ENCODE assay signal across 17 cellular contexts in the genomic region with DNA sequence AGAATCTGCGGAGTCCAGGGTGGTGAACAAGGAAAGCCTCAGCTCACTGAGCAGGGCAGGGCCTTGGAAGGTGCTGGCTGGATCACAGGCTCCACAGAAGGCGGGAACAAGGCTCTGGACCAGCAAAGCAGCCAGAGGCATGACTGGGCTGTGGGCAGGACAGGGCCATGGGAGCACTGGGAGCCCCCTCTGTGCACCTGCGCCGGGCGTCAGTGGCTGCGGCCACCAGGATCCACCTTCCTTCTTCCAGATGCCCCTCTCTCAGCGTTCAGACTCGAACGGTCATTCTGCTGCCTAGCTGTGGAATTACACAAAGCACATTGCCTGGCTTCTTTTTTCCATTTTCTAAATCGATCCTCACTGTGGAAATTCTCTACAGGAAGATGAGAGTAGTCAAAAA.
DNase-seq lines count a peak whose midpoint lies in the region; ATAC-seq and TF ChIP-seq lines count a peak whose summit lies in the region.
"Had no signal": no experiment of that assay in that cellular context is flagged by ENCODE, and none has a peak within 500 bp of the region (broad histone marks: within the 10 kb centered on the region; RNA-seq: fewer than 3 reads in every experiment).

No MANE protein-coding gene starts in this region.

- 71 to 93% methylated on average over 1 to 8 of the region's 10 CpGs for WGBS in gastroesophageal sphincter (ENCODE audit: low coverage in 1 of 2), 2 donors
- WGBS in upper lobe of left lung, 2 donors = 85 to 91% methylated on average over 10 of the region's 10 CpGs

- no peak for TF ChIP-seq EP300 in gastroesophageal sphincter (IDR thresholded peaks at IDR 0.05)
- no peak for TF ChIP-seq EP300 in upper lobe of left lung (IDR thresholded peaks at IDR 0.05)

- no peaks in the 10 kb centered on the region for H3K4me1 ChIP-seq in left ventricle myocardium inferior
- no peaks in the 10 kb centered on the region for H3K4me1 ChIP-seq in gastroesophageal sphincter
- no peaks in the 10 kb centered on the region for H3K4me1 ChIP-seq in lower lobe of right lung
- H3K4me1 ChIP-seq in upper lobe of left lung = peaks cover 4 to 6% (median 5%) of the 10 kb centered on the region in 4 donors

- ATAC-seq in Right ventricle myocardium inferior (no peak), gastroesophageal sphincter (no peak), lower lobe of right lung (no peak), upper lobe of left lung (ENCODE audit: low FRiP score in 2 of 2) (no peak), HG02870 (IDR thresholded peaks at IDR 0.05; ENCODE audit: unreplicated experiment) (no peak)

- H3K4me3 ChIP-seq in left ventricle myocardium inferior = no peak overlapping the region
- H3K4me3 ChIP-seq in gastroesophageal sphincter = no peak overlapping the region
- H3K4me3 ChIP-seq in lower lobe of right lung = no peak overlapping the region
- H3K4me3 ChIP-seq in upper lobe of left lung = no peak overlapping the region
- H3K4me3 ChIP-seq: GM23248 had no signal

- H3K27me3 ChIP-seq in left ventricle myocardium inferior (ENCODE audit: low read depth) = peaks cover 35% of the 10 kb centered on the region
- peaks cover 29% of the 10 kb centered on the region for H3K27me3 ChIP-seq in gastroesophageal sphincter
- no peaks in the 10 kb centered on the region for H3K27me3 ChIP-seq in lower lobe of right lung (ENCODE audit: low read depth)
- no peaks in the 10 kb centered on the region for H3K27me3 ChIP-seq in upper lobe of left lung

- H3K36me3 ChIP-seq in left ventricle myocardium inferior = no peaks in the 10 kb centered on the region
- no peaks in the 10 kb centered on the region for H3K36me3 ChIP-seq in gastroesophageal sphincter
- no peaks in the 10 kb centered on the region for H3K36me3 ChIP-seq in lower lobe of right lung
- H3K36me3 ChIP-seq in upper lobe of left lung = no peaks in the 10 kb centered on the region

- H3K27ac ChIP-seq in left ventricle myocardium inferior (replicated peaks) = peak overlapping the region; percentile 53
- peak overlapping the region in 3 of 4 donors; percentile 7 to 29 (median 28) for H3K27ac ChIP-seq in gastroesophageal sphincter
- peak overlapping the region; percentile 66 for H3K27ac ChIP-seq in lower lobe of right lung
- H3K27ac ChIP-seq in upper lobe of left lung = peak overlapping the region in 3 of 4 donors; percentile 41 to 66 (median 57)
- H3K27ac ChIP-seq: GM23248 had no signal

- no peak for DNase-seq in left ventricle myocardium inferior
- DNase-seq in Right ventricle myocardium inferior (ENCODE audit: missing footprints) = no peak
- no peak for DNase-seq in lower lobe of right lung
- DNase-seq in upper lobe of left lung = peak in 1 of 2 donors; percentile 54
- no peak for DNase-seq in NCI-H510A (lab: John Stamatoyannopoulos, UW)
- DNase-seq in hepatic stellate cell (ENCODE audit: low spot score) = no peak
- DNase-seq: 8988T; Calu3; CD4-positive, alpha-beta memory T cell; COR-L47; DMS153; DND-41; GM23248; H7; HCEC 1CT had no signal

- H3K9me3 ChIP-seq in left ventricle myocardium inferior (replicated peaks) = no peaks in the 10 kb centered on the region
- H3K9me3 ChIP-seq in gastroesophageal sphincter = no peaks in the 10 kb centered on the region
- no peaks in the 10 kb centered on the region for H3K9me3 ChIP-seq in lower lobe of right lung
- H3K9me3 ChIP-seq in upper lobe of left lung = no peaks in the 10 kb centered on the region

- intact Hi-C loops in left ventricle myocardium inferior (cut with micrococcal nuclease) = no loop called here
- intact Hi-C loops in Right ventricle myocardium inferior (cut with DNase I) = no loop called here
- intact Hi-C loops in lower lobe of right lung (cut with DNase I) = no loop called here

- no peak for TF ChIP-seq POLR2A in gastroesophageal sphincter (IDR thresholded peaks at IDR 0.05)
- TF ChIP-seq POLR2A in upper lobe of left lung (IDR thresholded peaks at IDR 0.05) = no peak

- TF ChIP-seq CTCF in left ventricle myocardium inferior (IDR thresholded peaks at IDR 0.05; ENCODE audit: borderline replicate concordance) = no peak
- TF ChIP-seq CTCF in gastroesophageal sphincter (IDR thresholded peaks at IDR 0.05) = no peak
- TF ChIP-seq CTCF in lower lobe of right lung (IDR thresholded peaks at IDR 0.05) = no peak
- no peak for TF ChIP-seq CTCF in upper lobe of left lung (IDR thresholded peaks at IDR 0.05)
